Comparison of ENCODE assay signal across 26 cellular contexts in genomic region chr1:114009042-114009392, GRCh38. TPM values are rescaled to one million over a fixed set of nuclear protein-coding genes. Genes with fewer than 3 reads are reported as not detected.
"Had no signal": no experiment of that assay in that cellular context is flagged by ENCODE, and none has a peak within 500 bp of the region (broad histone marks: within the 10 kb centered on the region; RNA-seq: fewer than 3 reads in every experiment).

No MANE protein-coding gene starts in this region.

- FAIRE-seq: endothelial cell of umbilical vein, kidney had no signal

- H3K27me3 ChIP-seq: thyroid gland had no signal

- H3K9me3 ChIP-seq: left ventricle myocardium inferior, lower lobe of right lung, neutrophil, psoas muscle, suprapubic skin, thyroid gland had no signal

- DNase-seq: effector CD4-positive, alpha-beta T cell; endodermal cell; erythroblast; kidney; left cardiac atrium; left ventricle myocardium inferior; lower lobe of right lung; naive thymus-derived CD8-positive, alpha-beta T cell; psoas muscle; retina; stimulated activated CD4-positive, alpha-beta T cell treated with anti-CD3 and anti-CD28 coated beads, Interleukin-12 subunit alpha, Interleukin-12 subunit beta, amount 100 ng/mL, for 4 hours; stimulated activated CD4-positive, alpha-beta T cell treated with anti-CD3 and anti-CD28 coated beads, Interleukin-2, amount 100 ng/mL, for 48 hours; stimulated activated CD8-positive, alpha-beta memory T cell treated with anti-CD3 and anti-CD28 coated beads, Interleukin-4, amount 100 ng/mL, for 48 hours; stimulated activated naive CD8-positive, alpha-beta T cell treated with anti-CD3 and anti-CD28 coated beads, Interleukin-15, Interleukin-2, amounts not matched to agents 100 U/mL and 50 U/mL, for 24 hours; thyroid gland had no signal

- H3K9me3 Mint-ChIP-seq: naive thymus-derived CD8-positive, alpha-beta T cell; stimulated activated effector memory CD8-positive, alpha-beta T cell treated with anti-CD3 and anti-CD28 coated beads, Interleukin-12 subunit alpha, Interleukin-12 subunit beta, amount 100 ng/mL, for 72 hours had no signal

- H3K27ac ChIP-seq: coronary artery, foreskin keratinocyte, left ventricle myocardium inferior, lower lobe of right lung, neutrophil, psoas muscle, skin epidermis, suprapubic skin, thyroid gland had no signal

- H3K4me1 ChIP-seq: lower lobe of right lung, psoas muscle, suprapubic skin, thyroid gland had no signal

- H3K36me3 ChIP-seq: left ventricle myocardium inferior, lower lobe of right lung, neutrophil, suprapubic skin, thyroid gland had no signal

- H3K27ac Mint-ChIP-seq: endodermal cell; memory B cell; naive thymus-derived CD8-positive, alpha-beta T cell; stimulated activated effector memory CD8-positive, alpha-beta T cell treated with anti-CD3 and anti-CD28 coated beads, Interleukin-12 subunit alpha, Interleukin-12 subunit beta, amount 100 ng/mL, for 72 hours; type B pancreatic cell had no signal

- H3K36me3 Mint-ChIP-seq: naive thymus-derived CD8-positive, alpha-beta T cell; stimulated activated effector memory CD8-positive, alpha-beta T cell treated with anti-CD3 and anti-CD28 coated beads, Interleukin-12 subunit alpha, Interleukin-12 subunit beta, amount 100 ng/mL, for 72 hours had no signal

- H3K4me3 Mint-ChIP-seq: endodermal cell; memory B cell; naive thymus-derived CD8-positive, alpha-beta T cell; stimulated activated effector memory CD8-positive, alpha-beta T cell treated with anti-CD3 and anti-CD28 coated beads, Interleukin-12 subunit alpha, Interleukin-12 subunit beta, amount 100 ng/mL, for 72 hours; type B pancreatic cell had no signal

- H3K4me3 ChIP-seq: coronary artery, left ventricle myocardium inferior, lower lobe of right lung, psoas muscle, skin epidermis, suprapubic skin, thyroid gland had no signal

- H3K4me1 Mint-ChIP-seq: endodermal cell; memory B cell; stimulated activated effector memory CD8-positive, alpha-beta T cell treated with anti-CD3 and anti-CD28 coated beads, Interleukin-12 subunit alpha, Interleukin-12 subunit beta, amount 100 ng/mL, for 72 hours had no signal

- ATAC-seq: lower lobe of right lung; naive thymus-derived CD8-positive, alpha-beta T cell; psoas muscle; sciatic nerve; stimulated activated effector memory CD8-positive, alpha-beta T cell treated with anti-CD3 and anti-CD28 coated beads, Interleukin-12 subunit alpha, Interleukin-12 subunit beta, amount 100 ng/mL, for 72 hours; stimulated activated naive CD8-positive, alpha-beta T cell treated with anti-CD3 and anti-CD28 coated beads, Interleukin-15, Interleukin-2, amounts not matched to agents 100 U/mL and 50 U/mL, for 24 hours had no signal

RNA-seq across cellular contexts. Expression of gene OLFML3, which starts 29.7 kb away (rescaled TPM):
- polyA plus RNA-seq: naive thymus-derived CD8-positive, alpha-beta T cell; neural cell had no signal
